In genomic region chr17:66135896-66136295, GRCh38 we compare ENCODE assay signal across 20 cellular contexts.
"Had no signal": no experiment of that assay in that cellular context is flagged by ENCODE, and none has a peak within 500 bp of the region (broad histone marks: within the 10 kb centered on the region; RNA-seq: fewer than 3 reads in every experiment).

No MANE protein-coding gene starts in this region.

- H3K27ac Mint-ChIP-seq: activated CD8-positive, alpha-beta memory T cell treated with anti-CD3 and anti-CD28 coated beads, Interleukin-2, amount 10 ng/mL, durations not matched to agents 7 days and 5 days; natural killer cell treated with Interleukin-12 subunit alpha and Interleukin-12 subunit beta and Interleukin-15 and Interleukin-18, amount 100 ng/mL, for 72 hours; T-cell had no signal

- DNase-seq: activated CD4-positive, alpha-beta T cell treated with anti-CD3 and anti-CD28 coated beads for 1 hour; activated CD4-positive, alpha-beta T cell treated with anti-CD3 and anti-CD28 coated beads, Interleukin-2, amount 50 U/mL, for 4 hours; activated CD8-positive, alpha-beta memory T cell treated with anti-CD3 and anti-CD28 coated beads, Interleukin-2, amount 10 ng/mL, durations not matched to agents 7 days and 5 days; activated effector memory CD4-positive, alpha-beta T cell treated with Interleukin-2 at 50 U/mL for 16 hours; activated naive CD4-positive, alpha-beta T cell treated with anti-CD3 and anti-CD28 coated beads, Interleukin-2, amount 50 U/mL, for 16 hours; activated T-cell treated with anti-CD3 and anti-CD28 coated beads, Interleukin-2, amount 50 U/mL, for 1 hour; adrenal gland; caudate nucleus; erythroblast; foreskin melanocyte; kidney glomerular epithelial cell; left ventricle myocardium superior; mesendoderm; stimulated activated naive CD8-positive, alpha-beta T cell treated with anti-CD3 and anti-CD28 coated beads, Interleukin-15, Interleukin-2, amounts not matched to agents 100 U/mL and 50 U/mL, for 24 hours; T-cell; T1000; upper lobe of left lung had no signal

- H3K9me3 ChIP-seq: adrenal gland, upper lobe of left lung had no signal

- H3K27ac ChIP-seq: adrenal gland, upper lobe of left lung, VCaP had no signal

- H3K36me3 ChIP-seq: adrenal gland, upper lobe of left lung had no signal

- H3K4me3 Mint-ChIP-seq: activated CD8-positive, alpha-beta memory T cell treated with anti-CD3 and anti-CD28 coated beads, Interleukin-2, amount 10 ng/mL, durations not matched to agents 7 days and 5 days; natural killer cell treated with Interleukin-12 subunit alpha and Interleukin-12 subunit beta and Interleukin-15 and Interleukin-18, amount 100 ng/mL, for 72 hours; T-cell had no signal

- H3K27me3 Mint-ChIP-seq: activated CD8-positive, alpha-beta memory T cell treated with anti-CD3 and anti-CD28 coated beads, Interleukin-2, amount 10 ng/mL, durations not matched to agents 7 days and 5 days; T-cell had no signal

- ATAC-seq: activated CD8-positive, alpha-beta memory T cell treated with anti-CD3 and anti-CD28 coated beads, Interleukin-2, amount 10 ng/mL, durations not matched to agents 7 days and 5 days; left ventricle myocardium superior; natural killer cell treated with Interleukin-12 subunit alpha and Interleukin-12 subunit beta and Interleukin-15 and Interleukin-18, amount 100 ng/mL, for 72 hours; stimulated activated naive CD8-positive, alpha-beta T cell treated with anti-CD3 and anti-CD28 coated beads, Interleukin-15, Interleukin-2, amounts not matched to agents 100 U/mL and 50 U/mL, for 24 hours; T-cell had no signal

- H3K27me3 ChIP-seq: adrenal gland, upper lobe of left lung had no signal

- H3K4me1 ChIP-seq: adrenal gland, upper lobe of left lung had no signal

- H3K9me3 Mint-ChIP-seq: natural killer cell treated with Interleukin-12 subunit alpha and Interleukin-12 subunit beta and Interleukin-15 and Interleukin-18, amount 100 ng/mL, for 72 hours had no signal

- H3K4me3 ChIP-seq: adrenal gland, smooth muscle cell, upper lobe of left lung had no signal
